In the genomic region with DNA sequence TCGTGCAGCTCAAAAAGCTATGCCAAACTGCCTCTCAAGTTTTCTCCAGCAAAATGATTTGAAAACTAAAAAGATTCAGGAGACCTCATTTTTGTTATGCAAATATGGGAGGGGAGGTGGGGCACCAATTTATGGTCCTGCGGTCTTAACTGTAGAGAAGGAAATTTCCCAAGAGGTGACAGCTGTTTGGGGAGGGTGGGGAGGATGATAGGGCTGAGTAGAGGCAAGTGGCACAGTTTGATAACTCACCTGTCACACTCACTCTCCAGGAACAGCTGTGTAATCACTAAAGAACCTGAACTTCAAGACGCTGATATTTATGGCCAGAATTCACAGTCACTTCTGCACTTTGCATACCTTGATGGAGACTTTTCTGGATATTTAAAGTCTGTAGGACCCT, we compare ENCODE assay signal across 26 cellular contexts.
DNase-seq lines count a peak whose midpoint lies in the region; FAIRE-seq and TF ChIP-seq lines count a peak whose summit lies in the region.
"Had no signal": no experiment of that assay in that cellular context is flagged by ENCODE, and none has a peak within 500 bp of the region (broad histone marks: within the 10 kb centered on the region; RNA-seq: fewer than 3 reads in every experiment).

No MANE protein-coding gene starts in this region.

- no peak for TF ChIP-seq POLR2A in NB4 (IDR thresholded peaks at IDR 0.05; ENCODE audit: extremely low read depth, insufficient read length)

- FAIRE-seq in kidney (lab: Jason Lieb, UNC): no peak
- FAIRE-seq: A204.1, G401.6, TTC549 had no signal

- H3K9ac ChIP-seq in kidney (ENCODE audit: low read length in 2 of 2): no peak overlapping the region
- H3K9ac ChIP-seq: SK-N-SH had no signal

- H3K27me3 ChIP-seq in SJCRH30: no peaks in the 10 kb centered on the region
- H3K27me3 ChIP-seq: ascending aorta, esophagus muscularis mucosa, ovary, tibial nerve had no signal

- DNase-seq in NOMO-1 (lab: John Stamatoyannopoulos, UW; ENCODE audit: unreplicated experiment in 2 of 2): peak; percentile 36 to 54
- DNase-seq in NOMO-1 treated with dmso at 0.1 percent for 144 hours (lab: John Stamatoyannopoulos, UW; ENCODE audit: unreplicated experiment): no peak
- DNase-seq in NB4 (ENCODE audit: low read depth): peak; percentile 15
- peak; percentile 92 to 97 for DNase-seq in SJCRH30
- DNase-seq in kidney: no peak
- DNase-seq in foreskin fibroblast: no peak
- no peak for DNase-seq in posterior cingulate gyrus
- no peak for DNase-seq in SHP77 treated with DMSO at 0.1 percent for 48 hours (lab: John Stamatoyannopoulos, UW)
- DNase-seq: activated CD4-positive, alpha-beta memory T cell treated with anti-CD3 and anti-CD28 coated beads, Interleukin-2, amount 10 ng/mL, durations not matched to agents 7 days and 5 days; CD4-positive, CD25-positive, alpha-beta regulatory T cell; central memory CD4-positive, alpha-beta T cell; endodermal cell; foreskin melanocyte; NCI-H2081 treated with DMSO at 0.1 percent for 48 hours; NCI-H446 treated with DMSO at 0.1 percent for 48 hours; ovary; retina; SK-N-SH; stimulated activated CD4-positive, alpha-beta T cell treated with anti-CD3 and anti-CD28 coated beads, Interleukin-2, amount 100 ng/mL, for 24 hours had no signal

- H3K4me1 ChIP-seq in SJCRH30 (peaks cover 46% of the 10 kb centered on the region), kidney (ENCODE audit: control insufficient read depth in 1 of 2, insufficient read depth in 1 of 2, low read depth in 1 of 2, low read length in 2 of 2) (no peaks in the 10 kb centered on the region)

- TF ChIP-seq CTCF in NB4 (IDR thresholded peaks at IDR 0.05; ENCODE audit: low read depth, low read length): no peak
- TF ChIP-seq CTCF in kidney (IDR thresholded peaks at IDR 0.05; ENCODE audit: borderline replicate concordance, extremely low read depth, insufficient read depth): no peak
- no peak for TF ChIP-seq CTCF in foreskin fibroblast (IDR thresholded peaks at IDR 0.05; ENCODE audit: low read depth, low read length)

- H3K9me3 ChIP-seq in SJCRH30 (replicated peaks) (no peaks in the 10 kb centered on the region), kidney (ENCODE audit: control insufficient read depth in 1 of 2, low read length in 2 of 2) (no peaks in the 10 kb centered on the region)
- H3K9me3 ChIP-seq: ascending aorta, esophagus muscularis mucosa, ovary, SK-N-SH, tibial nerve had no signal

- intact Hi-C loops in kidney (cut with DNase I) (no loop called here), posterior cingulate gyrus (cut with DNase I) (no loop called here)

- H3K4me3 ChIP-seq in NB4 (ENCODE audit: low read depth, low read length) (no peak overlapping the region), SJCRH30 (peak overlapping the region; percentile 48), kidney (ENCODE audit: low read length in 2 of 2) (no peak overlapping the region), foreskin fibroblast (ENCODE audit: low read depth in 1 of 2, low read length in 2 of 2) (no peak overlapping the region)
- H3K4me3 ChIP-seq: ascending aorta, esophagus muscularis mucosa, lung, ovary, tibial nerve had no signal

- H3K36me3 ChIP-seq in SJCRH30 (no peaks in the 10 kb centered on the region), kidney (ENCODE audit: control insufficient read depth in 1 of 2, insufficient read depth in 2 of 2, low read length in 2 of 2) (no peaks in the 10 kb centered on the region)
- H3K36me3 ChIP-seq: ascending aorta, esophagus muscularis mucosa, ovary, tibial nerve had no signal

- H3K27ac ChIP-seq in SJCRH30: peak overlapping the region; percentile 92; the same call in 1 of the 2 replicates
- no peak overlapping the region for H3K27ac ChIP-seq in kidney (ENCODE audit: low read depth in 2 of 2, low read length in 2 of 2)
- H3K27ac ChIP-seq: ascending aorta, esophagus muscularis mucosa, ovary, tibial nerve had no signal

Comparison
In these comparisons a context has a peak if more than half of its experiments do, and no peak if none do; other contexts are left out.
1. DNase-seq: peak in NOMO-1 (2 of 2), NB4 (single experiment) and SJCRH30 (2 of 2); none in NOMO-1 treated with dmso at 0.1 percent for 144 hours (single experiment), kidney (single experiment), foreskin fibroblast (0 of 2), posterior cingulate gyrus (0 of 10) and SHP77 treated with DMSO at 0.1 percent for 48 hours (single experiment).